In the genomic region with DNA sequence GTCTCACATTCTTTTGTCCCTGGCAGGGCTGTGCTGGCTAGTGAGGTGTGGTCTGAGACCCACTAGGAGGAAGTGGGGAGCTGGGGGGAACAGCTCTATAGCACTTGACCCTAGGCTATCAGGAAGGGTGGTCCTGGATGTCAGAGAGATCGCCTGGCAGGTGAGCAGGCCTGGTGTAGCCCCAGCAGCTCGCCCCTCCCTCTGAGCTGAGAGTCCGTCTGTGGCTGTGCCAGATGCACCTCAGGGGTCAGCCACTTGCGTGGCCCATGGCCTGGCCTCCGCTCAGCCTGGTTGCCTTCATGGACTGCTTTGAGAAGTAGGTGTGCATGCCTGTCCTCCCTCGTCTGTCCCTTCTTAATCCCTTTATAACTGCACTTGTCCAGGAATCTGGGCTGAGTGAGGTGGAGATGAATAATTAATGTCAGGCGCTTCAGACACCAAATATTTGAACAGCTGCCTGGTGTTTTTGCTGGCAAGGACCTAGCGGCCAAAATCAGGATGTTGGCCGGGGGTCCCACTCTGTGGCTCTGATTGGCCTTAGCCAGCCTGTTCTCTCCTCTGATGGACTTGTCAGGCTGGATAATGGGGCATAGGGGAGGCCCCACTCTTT, we compare ENCODE assay signal across 13 cellular contexts. TPM values are rescaled to one million over a fixed set of nuclear protein-coding genes. Genes with fewer than 3 reads are reported as not detected.
DNase-seq lines count a peak whose midpoint lies in the region; ATAC-seq, FAIRE-seq and TF ChIP-seq lines count a peak whose summit lies in the region.
"Had no signal": no experiment of that assay in that cellular context is flagged by ENCODE, and none has a peak within 500 bp of the region (broad histone marks: within the 10 kb centered on the region; RNA-seq: fewer than 3 reads in every experiment).

No MANE protein-coding gene starts in this region.

- TF ChIP-seq POLR2A in ovary (IDR thresholded peaks at IDR 0.05): no peak

- peaks cover 48% of the 10 kb centered on the region for H3K36me3 ChIP-seq in skeletal muscle satellite cell (ENCODE audit: insufficient read depth, low read length)
- H3K36me3 ChIP-seq in ovary: no peaks in the 10 kb centered on the region

- H3K27ac Mint-ChIP-seq in activated CD8-positive, alpha-beta T cell treated with anti-CD3 and anti-CD28 coated beads, Interleukin-2, amount 10 ng/mL, durations not matched to agents 7 days and 5 days: peak overlapping the region; percentile 13
- H3K27ac Mint-ChIP-seq in activated CD8-positive, alpha-beta T cell treated with anti-CD3 and anti-CD28 coated beads for 36 hours: no peak overlapping the region

- H3K27me3 ChIP-seq in skeletal muscle satellite cell (ENCODE audit: control insufficient read depth, insufficient read depth, low read length): no peaks in the 10 kb centered on the region
- H3K27me3 ChIP-seq in ovary: no peaks in the 10 kb centered on the region

- no peaks in the 10 kb centered on the region for H3K27me3 Mint-ChIP-seq in activated CD8-positive, alpha-beta T cell treated with anti-CD3 and anti-CD28 coated beads, Interleukin-2, amount 10 ng/mL, durations not matched to agents 7 days and 5 days (ENCODE audit: low read depth)
- no peaks in the 10 kb centered on the region for H3K27me3 Mint-ChIP-seq in activated CD8-positive, alpha-beta T cell treated with anti-CD3 and anti-CD28 coated beads for 36 hours
- H3K27me3 Mint-ChIP-seq: central memory CD8-positive, alpha-beta T cell had no signal

- peak overlapping the region; percentile 15 for H3K9ac ChIP-seq in skeletal muscle satellite cell (ENCODE audit: low read depth, low read length)

- no peak for FAIRE-seq in RCC 7860 (lab: Jason Lieb, UNC)
- FAIRE-seq: frontal cortex, GM18507 had no signal

- TF ChIP-seq CTCF in activated CD8-positive, alpha-beta T cell treated with anti-CD3 and anti-CD28 coated beads for 36 hours (IDR thresholded peaks at IDR 0.05): no peak
- no peak for TF ChIP-seq CTCF in ovary (IDR thresholded peaks at IDR 0.05)

- H3K4me3 ChIP-seq in skeletal muscle satellite cell (ENCODE audit: low read length) (no peak overlapping the region), ovary (no peak overlapping the region)

- no peak for DNase-seq in activated CD8-positive, alpha-beta T cell treated with anti-CD3 and anti-CD28 coated beads, Interleukin-2, amount 10 ng/mL, durations not matched to agents 7 days and 5 days
- no peak for DNase-seq in activated CD8-positive, alpha-beta T cell treated with anti-CD3 and anti-CD28 coated beads for 36 hours
- DNase-seq in NCI-H69 (lab: John Stamatoyannopoulos, UW) (peak; percentile 79), NOMO-1 (lab: John Stamatoyannopoulos, UW; ENCODE audit: unreplicated experiment in 2 of 2) (no peak), RCC 7860 (ENCODE audit: low spot score) (no peak), ovary (no peak)
- DNase-seq: activated naive CD4-positive, alpha-beta T cell treated with Interleukin-2 at 50 U/mL for 16 hours; CD8-positive, alpha-beta T cell had no signal

- no peaks in the 10 kb centered on the region for H3K9me3 ChIP-seq in skeletal muscle satellite cell (replicated peaks; ENCODE audit: low read length)
- no peaks in the 10 kb centered on the region for H3K9me3 ChIP-seq in ovary

- H3K4me2 ChIP-seq in skeletal muscle satellite cell (ENCODE audit: low read length): peak overlapping the region; percentile 10

- ATAC-seq in activated CD8-positive, alpha-beta T cell treated with anti-CD3 and anti-CD28 coated beads, Interleukin-2, amount 10 ng/mL, durations not matched to agents 7 days and 5 days: no peak
- no peak for ATAC-seq in activated CD8-positive, alpha-beta T cell treated with anti-CD3 and anti-CD28 coated beads for 36 hours
- ATAC-seq: CD8-positive, alpha-beta T cell had no signal

- H3K4me3 Mint-ChIP-seq in activated CD8-positive, alpha-beta T cell treated with anti-CD3 and anti-CD28 coated beads, Interleukin-2, amount 10 ng/mL, durations not matched to agents 7 days and 5 days: no peak overlapping the region
- no peak overlapping the region for H3K4me3 Mint-ChIP-seq in activated CD8-positive, alpha-beta T cell treated with anti-CD3 and anti-CD28 coated beads for 36 hours
- H3K4me3 Mint-ChIP-seq: CD8-positive, alpha-beta T cell; central memory CD8-positive, alpha-beta T cell had no signal

- CTCF ChIA-PET in activated CD8-positive, alpha-beta T cell treated with anti-CD3 and anti-CD28 coated beads, Interleukin-2, amount 10 ng/mL, durations not matched to agents 7 days and 5 days (lab: Charles Lee): no interaction called here
- CTCF ChIA-PET in activated CD8-positive, alpha-beta T cell treated with anti-CD3 and anti-CD28 coated beads for 36 hours (lab: Charles Lee): interaction anchor here (1.1 to 16.6 kb wide), 2 partner anchors 7 to 10 kb away, joined by 3 to 156 read pairs; no protein-coding TSS in a partner anchor

- peak overlapping the region; percentile 96 for H3K27ac ChIP-seq in cingulate gyrus (ENCODE audit: low read depth, low read length)
- no peak overlapping the region for H3K27ac ChIP-seq in ovary

- intact Hi-C loops in activated CD8-positive, alpha-beta T cell treated with anti-CD3 and anti-CD28 coated beads for 36 hours (cut with micrococcal nuclease): no loop called here
- intact Hi-C loops in ovary (cut with DNase I): loop anchor here in 1 of 4 donors (10.0 kb wide), 1 partner anchor 639 kb away; no protein-coding TSS in a partner anchor

- POLR2A ChIA-PET in activated CD8-positive, alpha-beta T cell treated with anti-CD3 and anti-CD28 coated beads, Interleukin-2, amount 10 ng/mL, durations not matched to agents 7 days and 5 days (lab: Charles Lee): interaction anchor here (4.4 kb wide), 1 partner anchor 12 kb away, joined by 31 read pairs; no protein-coding TSS in a partner anchor
- POLR2A ChIA-PET in activated CD8-positive, alpha-beta T cell treated with anti-CD3 and anti-CD28 coated beads for 36 hours (lab: Charles Lee): interaction anchor here (6.4 kb wide), 1 partner anchor 13 kb away, joined by 71 read pairs; no protein-coding TSS in a partner anchor

- TF ChIP-seq EP300 in ovary (IDR thresholded peaks at IDR 0.05): no peak

- H3K9me3 Mint-ChIP-seq in activated CD8-positive, alpha-beta T cell treated with anti-CD3 and anti-CD28 coated beads, Interleukin-2, amount 10 ng/mL, durations not matched to agents 7 days and 5 days (ENCODE audit: insufficient read depth): no peaks in the 10 kb centered on the region
- H3K9me3 Mint-ChIP-seq in activated CD8-positive, alpha-beta T cell treated with anti-CD3 and anti-CD28 coated beads for 36 hours: no peaks in the 10 kb centered on the region
- H3K9me3 Mint-ChIP-seq: CD8-positive, alpha-beta T cell; central memory CD8-positive, alpha-beta T cell had no signal

- no peaks in the 10 kb centered on the region for H3K4me1 Mint-ChIP-seq in activated CD8-positive, alpha-beta T cell treated with anti-CD3 and anti-CD28 coated beads, Interleukin-2, amount 10 ng/mL, durations not matched to agents 7 days and 5 days (ENCODE audit: low read depth)
- peaks cover 2% of the 10 kb centered on the region for H3K4me1 Mint-ChIP-seq in activated CD8-positive, alpha-beta T cell treated with anti-CD3 and anti-CD28 coated beads for 36 hours (ENCODE audit: low read depth)

- peaks cover 48% of the 10 kb centered on the region for H3K36me3 Mint-ChIP-seq in activated CD8-positive, alpha-beta T cell treated with anti-CD3 and anti-CD28 coated beads, Interleukin-2, amount 10 ng/mL, durations not matched to agents 7 days and 5 days (ENCODE audit: low read depth)
- H3K36me3 Mint-ChIP-seq in activated CD8-positive, alpha-beta T cell treated with anti-CD3 and anti-CD28 coated beads for 36 hours (ENCODE audit: low read depth): peaks cover 26% of the 10 kb centered on the region

- H3K4me1 ChIP-seq in skeletal muscle satellite cell (ENCODE audit: control insufficient read depth, insufficient read depth, low read length): peaks cover 63% of the 10 kb centered on the region
- H3K4me1 ChIP-seq in ovary (ENCODE audit: insufficient read depth): peaks cover 6% of the 10 kb centered on the region

- 65 to 69% (median 68%) methylated on average over 8 to 9 of the region's 9 CpGs for WGBS in ovary, 3 donors

RNA-seq across cellular contexts. Expression of gene TMEM53, which starts 30.5 kb away (rescaled TPM):
- 1 to 10 TPM; 4.0 to 4.6 TPM for total RNA-seq in activated CD8-positive, alpha-beta T cell treated with anti-CD3 and anti-CD28 coated beads, Interleukin-2, amount 10 ng/mL, durations not matched to agents 7 days and 5 days
- total RNA-seq in activated CD8-positive, alpha-beta T cell treated with anti-CD3 and anti-CD28 coated beads for 36 hours: 1 to 10 TPM; 2.3 to 3.5 TPM
- total RNA-seq in skeletal muscle satellite cell (2012; rRNA removed): 6.6 and 7.1 TPM in 2 replicates
- total RNA-seq in ovary: 10 to 100 TPM in 5 of 7 donors, 1 to 10 TPM in 2; 5.1 to 17.9 (median 11.4) TPM
- 10 to 100 TPM in 1 of 2 donors, 1 to 10 TPM in 1; 4.1 to 13.8 TPM for polyA plus RNA-seq in ovary

RNA-seq across cellular contexts. Expression of gene ARMH1, which starts 30.7 kb away (rescaled TPM):
- total RNA-seq in activated CD8-positive, alpha-beta T cell treated with anti-CD3 and anti-CD28 coated beads, Interleukin-2, amount 10 ng/mL, durations not matched to agents 7 days and 5 days: 10 to 100 TPM; 80.0 to 88.4 TPM
- total RNA-seq in activated CD8-positive, alpha-beta T cell treated with anti-CD3 and anti-CD28 coated beads for 36 hours: 100 to 1,000 TPM; 162 to 165 TPM
- 0.22 and 0.51 TPM in 2 replicates for total RNA-seq in skeletal muscle satellite cell (2012; rRNA removed)
- total RNA-seq in ovary: 10 to 100 TPM in 1 of 7 donors, 1 to 10 TPM in 6; 3.1 to 13.8 (median 5.7) TPM
- 1 to 10 TPM; 3.3 to 9.6 TPM for polyA plus RNA-seq in ovary

Comparison
In these comparisons a context has a peak if more than half of its experiments do, and no peak if none do; other contexts are left out.
1. RNA of gene ARMH1, which starts 30.7 kb away (total RNA-seq): 162 to 165 TPM in activated CD8-positive, alpha-beta T cell treated with anti-CD3 and anti-CD28 coated beads for 36 hours and 80.0 to 88.4 TPM in activated CD8-positive, alpha-beta T cell treated with anti-CD3 and anti-CD28 coated beads, Interleukin-2, amount 10 ng/mL, durations not matched to agents 7 days and 5 days; 3.1 to 13.8 TPM in ovary; every median in the first group is over 4 times any median in the second.